Comparison of ENCODE assay signal across 8 cellular contexts in the genomic region with DNA sequence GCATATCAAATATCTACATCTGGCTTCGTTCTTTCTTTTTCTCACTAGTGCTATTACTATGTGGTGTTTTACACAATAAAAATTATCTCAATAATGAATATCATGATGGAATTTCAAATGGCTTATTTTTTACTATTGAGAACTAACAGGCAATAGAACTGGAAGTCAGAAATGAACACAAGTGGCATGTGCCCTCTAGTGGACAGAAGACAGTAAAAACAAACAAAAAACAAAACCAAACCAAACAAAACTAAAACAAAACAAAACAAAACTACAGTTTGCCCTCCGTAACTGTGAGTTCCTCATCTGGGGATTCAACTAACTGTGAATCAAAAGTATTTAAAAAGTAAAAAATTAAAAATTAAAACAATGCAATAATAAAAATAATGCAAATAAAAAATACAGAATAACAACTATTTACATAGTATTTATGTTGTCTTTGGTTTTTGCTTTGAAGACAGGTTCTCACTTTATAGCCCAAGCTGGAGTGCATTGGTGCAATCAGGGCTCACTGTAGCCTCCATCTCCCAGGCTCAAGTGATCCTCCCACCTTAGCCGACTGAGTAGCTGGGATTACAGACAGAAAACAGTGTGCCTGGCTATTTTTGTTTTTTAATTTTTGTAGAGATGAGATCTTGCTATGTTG.
A peak's percentile ranks its signal among the peaks of the same experiment; 100 is the strongest.
DNase-seq lines count a peak whose midpoint lies in the region; ATAC-seq and TF ChIP-seq lines count a peak whose summit lies in the region.

No MANE protein-coding gene starts in this region.

- intact Hi-C loops in MCF 10A (cut with micrococcal nuclease), result loop anchor here (1.0 to 5.0 kb wide), 5 partner anchors 128 to 711 kb away; no protein-coding TSS in a partner anchor
- intact Hi-C loops in breast epithelium (cut with DNase I; ENCODE audit: low total_unique reads), result no loop called here
- intact Hi-C loops in dorsolateral prefrontal cortex (cut with DNase I), result loop anchor here in 1 of 2 donors (2.0 kb wide), 1 partner anchor 711 kb away; no protein-coding TSS in a partner anchor
- intact Hi-C loops in activated naive CD4-positive, alpha-beta T cell treated with anti-CD3 and anti-CD28 coated beads for 36 hours (cut with micrococcal nuclease), result no loop called here

- no peak for TF ChIP-seq POLR2A in breast epithelium (IDR thresholded peaks at IDR 0.05)

- CTCF ChIA-PET in MCF 10A (lab: Yijun Ruan, JAX), result interaction anchor here (0.5 to 2.6 kb wide), 25 partner anchors 9 to 816 kb away, joined by 3 to 24 read pairs (median 4); a partner anchor contains a TSS
- CTCF ChIA-PET in activated naive CD4-positive, alpha-beta T cell treated with anti-CD3 and anti-CD28 coated beads for 36 hours (lab: Charles Lee), result interaction anchor here (0.6 kb wide), 1 partner anchor 334 kb away, joined by 3 read pairs; no protein-coding TSS in a partner anchor

- H3K4me2 ChIP-seq in skeletal muscle satellite cell (ENCODE audit: low read length), result peak overlapping the region; percentile 26

- no TSS peak for BruUV-seq in MCF 10A (replicated peaks; lab: Mats Ljungman, UMichigan)

- H3K9ac ChIP-seq in skeletal muscle satellite cell (ENCODE audit: low read depth, low read length), result no peak overlapping the region

- no peaks in the 10 kb centered on the region for H3K4me1 ChIP-seq in breast epithelium
- H3K4me1 ChIP-seq in skeletal muscle satellite cell (ENCODE audit: control insufficient read depth, insufficient read depth, low read length), result no peaks in the 10 kb centered on the region

- peak; percentile 44 for TF ChIP-seq CTCF in MCF 10A (IDR thresholded peaks at IDR 0.05; ENCODE audit: unreplicated experiment)
- TF ChIP-seq CTCF in breast epithelium (IDR thresholded peaks at IDR 0.05), result peak in 1 of 3 donors; percentile 33
- TF ChIP-seq CTCF in dorsolateral prefrontal cortex (IDR thresholded peaks at IDR 0.05 in 54 of 56, conservative IDR thresholded peaks at IDR 0.05 in 2 of 56; ENCODE audit: low read depth in 1 of 56, partially characterized antibody in 56 of 56), result peak; percentile 49 to 80 (median 68)

- no peak overlapping the region for H3K4me3 Mint-ChIP-seq in MCF 10A (ENCODE audit: unreplicated experiment)
- no peak overlapping the region for H3K4me3 Mint-ChIP-seq in activated naive CD4-positive, alpha-beta T cell treated with anti-CD3 and anti-CD28 coated beads for 36 hours

- peak; percentile 49 for DNase-seq in MCF 10A (ENCODE audit: unreplicated experiment)
- no peak for DNase-seq in breast epithelium (ENCODE audit: low spot score in 2 of 2)
- peak; percentile 0 for DNase-seq in NCI-H128 (lab: John Stamatoyannopoulos, UW; ENCODE audit: unreplicated experiment)
- no peak for DNase-seq in dorsolateral prefrontal cortex
- DNase-seq in activated naive CD4-positive, alpha-beta T cell treated with anti-CD3 and anti-CD28 coated beads for 36 hours, result no peak
- no peak for DNase-seq in NCI-H526 treated with DMSO at 0.1 percent for 48 hours (lab: John Stamatoyannopoulos, UW)

- H3K36me3 ChIP-seq in breast epithelium (no peaks in the 10 kb centered on the region), skeletal muscle satellite cell (ENCODE audit: insufficient read depth, low read length) (no peaks in the 10 kb centered on the region)

- POLR2A ChIA-PET in MCF 10A (lab: Yijun Ruan, JAX), result no interaction called here

- H3K27me3 ChIP-seq in breast epithelium (no peaks in the 10 kb centered on the region), dorsolateral prefrontal cortex (no peaks in the 10 kb centered on the region), skeletal muscle satellite cell (ENCODE audit: control insufficient read depth, insufficient read depth, low read length) (no peaks in the 10 kb centered on the region)

- peak; percentile 85 for ATAC-seq in HG02642 (IDR thresholded peaks at IDR 0.05; ENCODE audit: poor library complexity, unreplicated experiment)

- H3K9me3 ChIP-seq in breast epithelium (no peaks in the 10 kb centered on the region), skeletal muscle satellite cell (replicated peaks; ENCODE audit: low read length) (no peaks in the 10 kb centered on the region)

- H3K9me3 Mint-ChIP-seq in MCF 10A (ENCODE audit: unreplicated experiment), result no peaks in the 10 kb centered on the region
- H3K9me3 Mint-ChIP-seq in activated naive CD4-positive, alpha-beta T cell treated with anti-CD3 and anti-CD28 coated beads for 36 hours, result no peaks in the 10 kb centered on the region

- H3K4me3 ChIP-seq in breast epithelium (no peak overlapping the region), dorsolateral prefrontal cortex (no peak overlapping the region), skeletal muscle satellite cell (ENCODE audit: low read length) (no peak overlapping the region)

- peak overlapping the region; percentile 19 for H3K27ac Mint-ChIP-seq in MCF 10A (ENCODE audit: low read depth, unreplicated experiment)
- no peak overlapping the region for H3K27ac Mint-ChIP-seq in activated naive CD4-positive, alpha-beta T cell treated with anti-CD3 and anti-CD28 coated beads for 36 hours

- no peak overlapping the region for H3K27ac ChIP-seq in breast epithelium
- no peak overlapping the region for H3K27ac ChIP-seq in dorsolateral prefrontal cortex

- no peaks in the 10 kb centered on the region for H3K4me1 Mint-ChIP-seq in MCF 10A (ENCODE audit: insufficient read depth, unreplicated experiment)
- H3K4me1 Mint-ChIP-seq in activated naive CD4-positive, alpha-beta T cell treated with anti-CD3 and anti-CD28 coated beads for 36 hours (ENCODE audit: low read depth), result no peaks in the 10 kb centered on the region

- H3K27me3 Mint-ChIP-seq in MCF 10A (ENCODE audit: insufficient read depth, unreplicated experiment), result no peaks in the 10 kb centered on the region
- no peaks in the 10 kb centered on the region for H3K27me3 Mint-ChIP-seq in activated naive CD4-positive, alpha-beta T cell treated with anti-CD3 and anti-CD28 coated beads for 36 hours (ENCODE audit: low read depth)

- H3K36me3 Mint-ChIP-seq in MCF 10A (ENCODE audit: insufficient read depth, unreplicated experiment), result no peaks in the 10 kb centered on the region
- H3K36me3 Mint-ChIP-seq in activated naive CD4-positive, alpha-beta T cell treated with anti-CD3 and anti-CD28 coated beads for 36 hours (ENCODE audit: low read depth), result no peaks in the 10 kb centered on the region

Comparison
In these comparisons a context has a peak if more than half of its experiments do, and no peak if none do; other contexts are left out.
1. DNase-seq: peak in MCF 10A (single experiment) and NCI-H128 (single experiment); none in breast epithelium (0 of 2), dorsolateral prefrontal cortex (0 of 10), activated naive CD4-positive, alpha-beta T cell treated with anti-CD3 and anti-CD28 coated beads for 36 hours (single experiment) and NCI-H526 treated with DMSO at 0.1 percent for 48 hours (single experiment).